Comparison of ENCODE assay signal across 8 cellular contexts in the genomic region with DNA sequence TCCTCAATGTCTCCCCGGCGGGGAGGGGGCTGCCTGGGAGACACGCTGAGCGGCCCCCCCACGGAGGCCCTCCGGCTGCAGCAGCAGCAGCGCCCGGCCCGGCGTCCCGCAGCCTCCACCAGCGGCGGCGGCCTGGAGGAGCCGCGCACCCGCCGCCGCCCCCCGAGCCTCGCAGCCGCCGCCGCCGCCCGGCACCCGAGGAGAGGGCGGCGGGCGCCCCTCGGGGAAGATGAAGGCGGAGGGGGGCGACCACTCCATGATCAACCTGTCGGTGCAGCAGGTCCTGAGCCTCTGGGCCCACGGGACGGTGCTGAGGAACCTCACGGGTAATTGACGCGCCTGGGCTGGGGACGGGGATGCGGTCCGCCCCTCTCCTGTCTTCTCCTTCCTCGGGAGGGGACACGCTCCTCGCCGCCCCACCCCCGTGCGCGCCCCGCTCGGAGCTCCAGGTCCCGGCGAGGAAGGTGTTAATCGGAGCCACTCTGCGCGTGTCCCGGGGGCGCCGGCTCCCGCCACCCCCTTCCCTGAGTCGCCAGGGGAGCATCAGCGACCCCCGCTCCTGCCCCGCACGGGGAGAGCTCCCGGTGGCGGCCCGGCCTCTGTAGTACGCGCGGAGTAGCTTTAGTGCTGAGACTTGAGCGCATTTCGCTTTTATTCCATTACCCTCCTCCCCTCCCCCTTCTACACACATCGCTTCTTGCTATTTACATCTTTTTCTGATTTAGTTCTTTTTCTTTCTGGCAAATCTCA. TPM values are rescaled to one million over a fixed set of nuclear protein-coding genes. Genes with fewer than 3 reads are reported as not detected.
DNase-seq lines count a peak whose midpoint lies in the region; ATAC-seq and TF ChIP-seq lines count a peak whose summit lies in the region.

No MANE protein-coding gene starts in this region.

- H3K4me1 ChIP-seq in muscle layer of duodenum (ENCODE audit: control insufficient read depth in 1 of 2, insufficient read depth in 2 of 2, low read length in 2 of 2) = peaks cover 0 to 4% of the 10 kb centered on the region in 2 donors
- peaks cover 8% of the 10 kb centered on the region in 2 donors for H3K4me1 ChIP-seq in thoracic aorta (ENCODE audit: control insufficient read depth in 1 of 2, low read depth in 2 of 2)

- H3K27me3 ChIP-seq in muscle layer of duodenum (ENCODE audit: low read depth, low read length) (no peaks in the 10 kb centered on the region), thoracic aorta (replicated peaks; ENCODE audit: insufficient read depth) (no peaks in the 10 kb centered on the region)

- peak overlapping the region; percentile 52 for H3K4me3 ChIP-seq in HFF-Myc (replicated peaks; ENCODE audit: low read depth, low read length)
- H3K4me3 ChIP-seq in NB4 (ENCODE audit: low read depth, low read length) = peak overlapping the region; percentile 86
- H3K4me3 ChIP-seq in muscle layer of duodenum (ENCODE audit: low read depth in 1 of 2, low read length in 2 of 2) = peak overlapping the region; percentile 75 to 85
- H3K4me3 ChIP-seq in thoracic aorta = peak overlapping the region; percentile 98

- H3K27ac ChIP-seq in muscle layer of duodenum (ENCODE audit: low read length) = peak overlapping the region; percentile 33
- peak overlapping the region; percentile 33 to 74 for H3K27ac ChIP-seq in thoracic aorta

- no peaks in the 10 kb centered on the region for H3K9me3 ChIP-seq in muscle layer of duodenum (ENCODE audit: control insufficient read depth in 1 of 2, low read length in 2 of 2)
- H3K9me3 ChIP-seq in thoracic aorta = no peaks in the 10 kb centered on the region

- peak; percentile 6 for DNase-seq in NCI-H1092 treated with DMSO at 0.1 percent for 48 hours (lab: John Stamatoyannopoulos, UW)
- no peak for DNase-seq in NCI-H1092 (lab: John Stamatoyannopoulos, UW)
- DNase-seq in HFF-Myc (ENCODE audit: extremely low read depth, low read depth) = no peak
- DNase-seq in NB4 (ENCODE audit: low read depth) = peak; percentile 78
- peak; percentile 11 for DNase-seq in activated T-cell treated with anti-CD3 and anti-CD28 coated beads for 1 hour (ENCODE audit: low read depth)
- peak; percentile 36 to 37 for DNase-seq in erythroblast (lab: John Stamatoyannopoulos, UW)
- DNase-seq in thoracic aorta (ENCODE audit: low spot score) = no peak

- peak; percentile 24 for TF ChIP-seq POLR2A in NB4 (IDR thresholded peaks at IDR 0.05; ENCODE audit: extremely low read depth, insufficient read length)
- TF ChIP-seq POLR2A in erythroblast (IDR thresholded peaks at IDR 0.05; ENCODE audit: low read length) = no peak

- ATAC-seq in thoracic aorta (ENCODE audit: insufficient number of reproducible peaks, low FRiP score, low read depth) = no peak

- TF ChIP-seq CTCF in HFF-Myc (IDR thresholded peaks at IDR 0.05; ENCODE audit: low read depth, low read length, missing control alignments) (no peak), NB4 (IDR thresholded peaks at IDR 0.05; ENCODE audit: low read depth, low read length) (no peak), thoracic aorta (IDR thresholded peaks at IDR 0.05) (no peak)

- H3K36me3 ChIP-seq in muscle layer of duodenum (ENCODE audit: control insufficient read depth in 1 of 2, insufficient read depth in 2 of 2, low read length in 2 of 2) = no peaks in the 10 kb centered on the region
- no peaks in the 10 kb centered on the region for H3K36me3 ChIP-seq in thoracic aorta

RNA-seq across cellular contexts. Expression of gene TMEM170B, which starts 0.7 kb away (rescaled TPM):
- 1 to 10 TPM; 4.6 to 6.8 TPM for total RNA-seq in thoracic aorta

Comparison
In these comparisons a context has a peak if more than half of its experiments do, and no peak if none do; other contexts are left out.
1. DNase-seq: peak in NCI-H1092 treated with DMSO at 0.1 percent for 48 hours (single experiment), NB4 (single experiment), activated T-cell treated with anti-CD3 and anti-CD28 coated beads for 1 hour (single experiment) and erythroblast (2 of 2); none in NCI-H1092 (single experiment), HFF-Myc (single experiment) and thoracic aorta (single experiment).
2. Peak in every context shown above with its lines, with median percentiles within 50 percentile points of each other: H3K4me3 ChIP-seq.